8 cellular contexts compared by ENCODE assay signal in the genomic region with DNA sequence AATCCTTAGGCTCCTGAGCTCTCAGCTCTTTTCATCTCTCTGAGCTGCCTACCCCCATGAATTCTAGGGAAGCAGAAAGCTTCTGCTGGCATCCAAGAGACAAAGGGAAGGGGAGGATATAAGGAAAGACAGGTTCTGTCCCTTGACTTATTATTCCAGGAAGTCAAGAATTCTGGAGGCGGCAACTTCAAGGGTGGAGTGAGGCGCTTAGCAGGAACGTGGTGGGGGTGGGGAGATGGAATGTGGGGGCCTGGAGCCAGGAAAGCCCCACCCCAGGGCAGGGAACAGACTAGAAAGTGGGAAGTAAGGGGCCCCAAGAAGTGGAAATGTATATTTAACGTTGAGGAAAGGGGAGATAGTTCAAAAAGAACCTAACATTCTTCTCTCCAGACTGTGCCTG. TPM values are rescaled to one million over a fixed set of nuclear protein-coding genes. Genes with fewer than 3 reads are reported as not detected.
DNase-seq lines count a peak whose midpoint lies in the region; ATAC-seq and TF ChIP-seq lines count a peak whose summit lies in the region.

No MANE protein-coding gene starts in this region.

- no peak overlapping the region for H4K5ac ChIP-seq in mesendoderm (ENCODE audit: low read length)

- no peak overlapping the region for H3K4ac ChIP-seq in mesendoderm (ENCODE audit: low read depth, low read length)

- intact Hi-C loops in heart right ventricle (cut with DNase I): no loop called here
- intact Hi-C loops in Right ventricle myocardium inferior (cut with DNase I): no loop called here

- no peak overlapping the region for H3K18ac ChIP-seq in mesendoderm (ENCODE audit: low read length)

- no peak for TF ChIP-seq EP300 in upper lobe of left lung (IDR thresholded peaks at IDR 0.05)

- H3K4me3 ChIP-seq in heart right ventricle (peak overlapping the region; percentile 34 to 96 (median 78)), astrocyte of the cerebellum (ENCODE audit: low read depth, low read length) (peak overlapping the region; percentile 92), mesodermal cell (ENCODE audit: extremely low read depth, insufficient read depth, low read length, poor library complexity, severe bottlenecking) (peak overlapping the region; percentile 85), upper lobe of left lung (peak overlapping the region in 3 of 4 donors; percentile 68 to 84 (median 75)), mesendoderm (ENCODE audit: low read length) (no peak overlapping the region)

- H3K56ac ChIP-seq in mesendoderm (ENCODE audit: low read length): no peak overlapping the region

- TF ChIP-seq POLR2A in upper lobe of left lung (IDR thresholded peaks at IDR 0.05): no peak

- DNase-seq in heart right ventricle (no peak), Right ventricle myocardium inferior (ENCODE audit: missing footprints) (no peak), astrocyte of the cerebellum (ENCODE audit: low read depth) (no peak), upper lobe of left lung (peak in 1 of 2 donors; percentile 58), NOMO-1 treated with dmso at 0.1 percent for 144 hours (lab: John Stamatoyannopoulos, UW; ENCODE audit: unreplicated experiment) (no peak), mesendoderm (no peak), glomerular visceral epithelial cell (ENCODE audit: extremely low spot score) (no peak)

- H2AK5ac ChIP-seq in mesendoderm (ENCODE audit: low read length): no peak overlapping the region

- no peaks in the 10 kb centered on the region for H3K79me1 ChIP-seq in mesendoderm (ENCODE audit: low read length)

- whole genome bisulfite sequencing in heart right ventricle, 2 donors: 37 to 43% methylated on average over 4 of the region's 4 CpGs
- WGBS in mesodermal cell (ENCODE audit: insufficient coverage in 2 of 2), 2 experiments: 51 to 62% methylated on average over 3 of the region's 4 CpGs
- WGBS in upper lobe of left lung, 2 donors: 27 to 31% methylated on average over 4 of the region's 4 CpGs
- WGBS in mesendoderm (ENCODE audit: extremely low coverage, insufficient coverage, low lambda C conversion rate): no CpG with 5 or more reads among the region's 4 CpGs

- ATAC-seq in heart right ventricle (no peak), Right ventricle myocardium inferior (no peak), upper lobe of left lung (ENCODE audit: low FRiP score in 2 of 2) (no peak)

- no peak overlapping the region for H4K8ac ChIP-seq in mesendoderm (ENCODE audit: low read depth, low read length)

- H3K4me1 ChIP-seq in heart right ventricle (peaks cover 2 to 27% (median 21%) of the 10 kb centered on the region in 9 donors), mesodermal cell (ENCODE audit: control insufficient read depth, insufficient read depth, low read length, poor library complexity, severe bottlenecking) (peaks cover 10% of the 10 kb centered on the region), upper lobe of left lung (peaks cover 16 to 30% (median 25%) of the 10 kb centered on the region in 4 donors), mesendoderm (ENCODE audit: control insufficient read depth, low read depth, low read length) (peaks cover 2% of the 10 kb centered on the region)

- in situ Hi-C loops in astrocyte of the cerebellum (cut with HindIII; ENCODE audit: low sequenced_read_pairs): no loop called here

- H3K27me3 ChIP-seq in heart right ventricle (no peaks in the 10 kb centered on the region), upper lobe of left lung (no peaks in the 10 kb centered on the region), mesendoderm (ENCODE audit: insufficient read depth, low read length, poor library complexity) (no peaks in the 10 kb centered on the region)

- H3K9ac ChIP-seq in mesendoderm (ENCODE audit: low read length): no peak overlapping the region

- peaks cover 0 to 45% (median 37%) of the 10 kb centered on the region in 9 donors for H3K36me3 ChIP-seq in heart right ventricle
- H3K36me3 ChIP-seq in mesodermal cell (ENCODE audit: control insufficient read depth, insufficient read depth, low read length): peaks cover 38% of the 10 kb centered on the region
- peaks cover 29 to 43% (median 37%) of the 10 kb centered on the region in 4 donors for H3K36me3 ChIP-seq in upper lobe of left lung
- H3K36me3 ChIP-seq in mesendoderm (ENCODE audit: control insufficient read depth, insufficient read depth, low read length): no peaks in the 10 kb centered on the region

- H3K27ac ChIP-seq in heart right ventricle (peak overlapping the region in 2 of 10 donors; percentile 88 to 91), mesodermal cell (ENCODE audit: low read depth, low read length, severe bottlenecking) (no peak overlapping the region), upper lobe of left lung (peak overlapping the region in 3 of 4 donors; percentile 22 to 85 (median 26)), mesendoderm (ENCODE audit: low read depth, low read length) (no peak overlapping the region)

- no peak overlapping the region for H3K23ac ChIP-seq in mesendoderm (ENCODE audit: low read length)

- no peak overlapping the region for H2BK120ac ChIP-seq in mesendoderm (ENCODE audit: low read depth, low read length)

- TF ChIP-seq CTCF in heart right ventricle (IDR thresholded peaks at IDR 0.05): no peak
- no peak for TF ChIP-seq CTCF in astrocyte of the cerebellum (IDR thresholded peaks at IDR 0.05; ENCODE audit: low read depth, low read length, missing control alignments)
- TF ChIP-seq CTCF in upper lobe of left lung (IDR thresholded peaks at IDR 0.05): no peak

- H3K4me2 ChIP-seq in mesendoderm (ENCODE audit: low read length): no peak overlapping the region

- no peaks in the 10 kb centered on the region for H3K79me2 ChIP-seq in mesendoderm (ENCODE audit: control insufficient read depth, insufficient read depth, low read length)

- H3K9me3 ChIP-seq in heart right ventricle (no peaks in the 10 kb centered on the region), mesodermal cell (ENCODE audit: control insufficient read depth, low read length) (no peaks in the 10 kb centered on the region), upper lobe of left lung (no peaks in the 10 kb centered on the region)

- H2BK15ac ChIP-seq in mesendoderm (replicated peaks; ENCODE audit: low read depth): no peak overlapping the region

- H2BK5ac ChIP-seq in mesendoderm (ENCODE audit: low read length): no peak overlapping the region

RNA-seq across cellular contexts. Expression of gene CALCOCO1, which starts 1.4 kb away (rescaled TPM):
- 100 to 1,000 TPM; 183 to 264 (median 199) TPM for total RNA-seq in heart right ventricle
- polyA plus RNA-seq in heart right ventricle: 100 to 1,000 TPM; 105 to 128 TPM
- total RNA-seq in Right ventricle myocardium inferior: 186 TPM
- 98.6 TPM for polyA plus RNA-seq in mesodermal cell (2013, experiment 1 of 2)
- 82.9 TPM for polyA plus RNA-seq in mesodermal cell (2013, experiment 2 of 2)
- 100 to 1,000 TPM; 147 to 605 (median 204) TPM for total RNA-seq in upper lobe of left lung
- 8.5 TPM for polyA plus RNA-seq in mesendoderm (2013, experiment 1 of 2)
- polyA plus RNA-seq in mesendoderm (2013, experiment 2 of 2): 8.9 TPM

RNA-seq across cellular contexts. Expression of gene CISTR, which starts 26.0 kb away (rescaled TPM):
- total RNA-seq in heart right ventricle (1 to 10 TPM in 8 of 10 donors, under 1 TPM in 1, not detected in 1; 0.80 to 3.6 (median 2.9) TPM), Right ventricle myocardium inferior (1.7 TPM), upper lobe of left lung (not detected)
- 1 to 10 TPM in 1 of 2 donors, under 1 TPM in 1; 0.16 to 1.7 TPM for polyA plus RNA-seq in heart right ventricle
- polyA plus RNA-seq in mesodermal cell (2013, experiment 1 of 2): not detected
- polyA plus RNA-seq in mesodermal cell (2013, experiment 2 of 2): not detected
- not detected for polyA plus RNA-seq in mesendoderm (2013, experiment 1 of 2)
- 0.11 TPM for polyA plus RNA-seq in mesendoderm (2013, experiment 2 of 2)

RNA-seq across cellular contexts. Expression of gene ATP5MC2, which starts 49.9 kb away (rescaled TPM):
- 100 to 1,000 TPM; 499 to 627 (median 546) TPM for total RNA-seq in heart right ventricle
- 100 to 1,000 TPM; 526 to 632 TPM for polyA plus RNA-seq in heart right ventricle
- 600 TPM for total RNA-seq in Right ventricle myocardium inferior
- polyA plus RNA-seq in mesodermal cell (2013, experiment 1 of 2): 503 TPM
- 412 TPM for polyA plus RNA-seq in mesodermal cell (2013, experiment 2 of 2)
- total RNA-seq in upper lobe of left lung: 100 to 1,000 TPM; 140 to 273 (median 206) TPM
- 458 TPM for polyA plus RNA-seq in mesendoderm (2013, experiment 1 of 2)
- polyA plus RNA-seq in mesendoderm (2013, experiment 2 of 2): 455 TPM

Comparison
In these comparisons a context has a peak if more than half of its experiments do, and no peak if none do; other contexts are left out.
1. H3K27ac ChIP-seq: peak in upper lobe of left lung (3 of 4); none in mesodermal cell (single experiment) and mesendoderm (single experiment).